Comparison of ENCODE assay signal across 8 cellular contexts in genomic region chr9:98796364-98797101, GRCh38. TPM values are rescaled to one million over a fixed set of nuclear protein-coding genes. Genes with fewer than 3 reads are reported as not detected.
DNase-seq lines count a peak whose midpoint lies in the region; ATAC-seq and TF ChIP-seq lines count a peak whose summit lies in the region.

Gene ANKS6, minus strand, starts transcription at chr9:98796555. Its CDS starts 64 bp downstream, at chr9:98796491.

- peak; percentile 87 for ATAC-seq in GM19452 (IDR thresholded peaks at IDR 0.05; ENCODE audit: unreplicated experiment)

- peaks cover 32% of the 10 kb centered on the region for H3K4me1 Mint-ChIP-seq in neural crest cell

- peaks cover 18 to 58% (median 38%) of the 10 kb centered on the region in 4 donors for H3K4me1 ChIP-seq in stomach

- H3K4me3 Mint-ChIP-seq in neural crest cell, result peak within 1 kb of the TSS; percentile 88

- H3K4me3 ChIP-seq in foreskin fibroblast (ENCODE audit: low read depth in 1 of 2, low read length in 2 of 2) (peak within 1 kb of the TSS; percentile 60 to 65), stomach (peak within 1 kb of the TSS; percentile 68 to 79 (median 74))

- no peak for TF ChIP-seq POLR2A in stomach (IDR thresholded peaks at IDR 0.05)

- 4 to 18% (median 8%) methylated on average over 12 to 86 of the region's 86 CpGs for WGBS in stomach, 5 donors

- peaks cover 3% of the 10 kb centered on the region for H3K36me3 Mint-ChIP-seq in neural crest cell (ENCODE audit: low read depth)

- TF ChIP-seq EP300 in stomach (IDR thresholded peaks at IDR 0.05), result no peak

- DNase-seq in CMK (ENCODE audit: low read depth) (peak; percentile 58), HK-2 (ENCODE audit: unreplicated experiment) (peak; percentile 83), RPMI7951 (ENCODE audit: low read depth) (peak; percentile 71), foreskin fibroblast (peak; percentile 71 to 93), neural crest cell (ENCODE audit: low read depth, low spot score) (peak; percentile 87), stomach (peak; percentile 91)
- peak; percentile 93 for DNase-seq in activated effector memory CD4-positive, alpha-beta T cell treated with anti-CD3 and anti-CD28 coated beads, Interleukin-2, amount 50 U/mL, for 16 hours

- H3K9me3 ChIP-seq in stomach, result peaks cover 0 to 6% (median 2%) of the 10 kb centered on the region in 4 donors

- peaks cover 10% of the 10 kb centered on the region for H3K9me3 Mint-ChIP-seq in neural crest cell

- peak within 1 kb of the TSS; percentile 83 to 89 (median 84) for H3K27ac ChIP-seq in stomach

- peak within 1 kb of the TSS; percentile 92 for H3K27ac Mint-ChIP-seq in neural crest cell (ENCODE audit: unreplicated experiment)

- intact Hi-C loops in stomach (cut with DNase I; ENCODE audit: low total_unique reads), result no loop called here

- no peaks in the 10 kb centered on the region for H3K36me3 ChIP-seq in stomach

- TF ChIP-seq CTCF in foreskin fibroblast (IDR thresholded peaks at IDR 0.05; ENCODE audit: low read depth, low read length) (peak; percentile 12), neural crest cell (conservative IDR thresholded peaks at IDR 0.05) (peak; percentile 61), stomach (IDR thresholded peaks at IDR 0.05) (peak in 3 of 7 experiments; percentile 27 to 72 (median 28))

- no peaks in the 10 kb centered on the region for H3K27me3 ChIP-seq in stomach

- peaks cover 4% of the 10 kb centered on the region for H3K27me3 Mint-ChIP-seq in neural crest cell (ENCODE audit: low read depth)

RNA-seq across cellular contexts. Expression of gene ANKS6, which starts in this region (rescaled TPM):
- total RNA-seq in RPMI7951 (2014; rRNA removed; shearing (Covaris generic)), result 8.1 and 8.9 TPM in 2 replicates
- 27.4 and 30.9 TPM in 2 replicates for total RNA-seq in neural crest cell
- total RNA-seq in stomach, result 10 to 100 TPM; 10.7 to 75.0 (median 26.3) TPM
- polyA plus RNA-seq in stomach, result 10 to 100 TPM; 16.8 to 20.2 (median 18.8) TPM

Comparison
In these comparisons a context has a peak if more than half of its experiments do, and no peak if none do; other contexts are left out.
1. Peak in every context shown above with its lines: DNase-seq, ATAC-seq, H3K4me3 ChIP-seq and H3K27ac ChIP-seq.